ENCODE assay signal across 21 cellular contexts in the genomic region with DNA sequence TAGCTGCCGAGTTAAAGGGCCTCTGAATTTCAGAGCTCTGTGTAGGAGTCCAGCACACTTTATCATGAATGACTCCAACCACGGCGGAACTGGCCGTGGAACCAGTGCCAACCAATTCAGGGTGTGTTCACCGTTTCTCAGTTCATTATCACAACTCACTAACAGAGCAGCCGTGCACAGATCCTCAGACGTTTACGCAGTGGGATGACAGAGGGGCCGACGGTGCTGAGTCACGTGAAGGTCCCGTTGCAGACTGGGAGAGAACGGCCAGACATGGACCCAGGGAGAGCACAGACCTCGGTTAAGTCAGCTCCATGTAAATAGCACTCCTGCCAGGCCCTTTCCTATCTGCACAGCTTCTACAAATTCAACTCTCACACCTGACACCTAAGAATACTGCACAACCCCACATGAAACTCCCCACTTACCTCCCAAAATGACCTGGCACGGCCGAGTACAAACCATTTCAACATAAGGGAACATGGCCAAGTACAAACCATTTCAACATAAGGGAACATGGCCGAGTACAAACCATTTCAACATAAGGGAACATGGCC.
DNase-seq lines count a peak whose midpoint lies in the region; ATAC-seq and TF ChIP-seq lines count a peak whose summit lies in the region.
"Had no signal": no experiment of that assay in that cellular context is flagged by ENCODE, and none has a peak within 500 bp of the region (broad histone marks: within the 10 kb centered on the region; RNA-seq: fewer than 3 reads in every experiment).

No MANE protein-coding gene starts in this region.

- H2AFZ ChIP-seq in PC-3 (ENCODE audit: low read length): no peak overlapping the region

- in situ Hi-C loops in brain microvascular endothelial cell (cut with HindIII; ENCODE audit: low pct_ligation_motif_present, low sequenced_read_pairs): no loop called here

- intact Hi-C loops in PC-3 (cut with micrococcal nuclease) (no loop called here), sigmoid colon (cut with DNase I) (no loop called here)

- H3K9me3 ChIP-seq in PC-3 (ENCODE audit: low read length) (no peaks in the 10 kb centered on the region), sigmoid colon (no peaks in the 10 kb centered on the region)
- H3K9me3 ChIP-seq: BE2C, prostate gland, tibial artery had no signal

- TF ChIP-seq POLR2A in sigmoid colon (IDR thresholded peaks at IDR 0.05) (no peak), GM18505 (IDR thresholded peaks at IDR 0.05; ENCODE audit: borderline replicate concordance, extremely low read depth, insufficient read depth, insufficient read length) (no peak)

- no peak overlapping the region for H3K4me3 ChIP-seq in PC-3 (ENCODE audit: low read length)
- no peak overlapping the region for H3K4me3 ChIP-seq in brain microvascular endothelial cell (ENCODE audit: low read depth, low read length)
- no peak overlapping the region for H3K4me3 ChIP-seq in sigmoid colon
- H3K4me3 ChIP-seq: prostate gland, tibial artery had no signal

- no TSS peak for BruUV-seq in PC-3 (replicated peaks; lab: Mats Ljungman, UMichigan)

- no peak for DNase-seq in PC-3
- DNase-seq in brain microvascular endothelial cell: peak; percentile 11
- DNase-seq in islet precursor cell: peak; percentile 72
- peak; percentile 72 for DNase-seq in sigmoid colon
- DNase-seq in HT-29 (ENCODE audit: low spot score): no peak
- no peak for DNase-seq in inferior parietal cortex (ENCODE audit: extremely low spot score)
- DNase-seq: activated CD4-positive, alpha-beta T cell treated with anti-CD3 and anti-CD28 coated beads, Interleukin-2, amount 10 ng/mL, durations not matched to agents 7 days and 5 days; activated naive CD8-positive, alpha-beta T cell treated with anti-CD3 and anti-CD28 coated beads, Interleukin-2, amount 50 U/mL, for 24 hours; activated T-cell treated with anti-CD3 and anti-CD28 coated beads, Interleukin-2, amount 50 U/mL, for 1 hour; BE2C; DMS 273 treated with DMSO at 0.1 percent for 48 hours; KBM-7; midbrain; NCI-H1930; NCI-H526 treated with DMSO at 0.1 percent for 48 hours; RPMI8226; stimulated activated CD4-positive, alpha-beta T cell treated with anti-CD3 and anti-CD28 coated beads, Interleukin-2, amount 100 ng/mL, for 24 hours had no signal

- TF ChIP-seq EP300 in sigmoid colon (IDR thresholded peaks at IDR 0.05): no peak

- H3K4me1 ChIP-seq in PC-3 (ENCODE audit: insufficient read depth, low read length) (no peaks in the 10 kb centered on the region), sigmoid colon (peaks cover 0 to 50% (median 40%) of the 10 kb centered on the region in 4 donors)
- H3K4me1 ChIP-seq: BE2C, prostate gland had no signal

- peak; percentile 27; the same call in 1 of the 2 replicates for ATAC-seq in PC-3
- ATAC-seq in GM18505 (IDR thresholded peaks at IDR 0.05; ENCODE audit: unreplicated experiment): no peak
- no peak for ATAC-seq in HG03095 (IDR thresholded peaks at IDR 0.05; ENCODE audit: unreplicated experiment)
- ATAC-seq: activated naive CD8-positive, alpha-beta T cell treated with anti-CD3 and anti-CD28 coated beads, Interleukin-2, amount 50 U/mL, for 24 hours had no signal

- no peak overlapping the region for H3K27ac ChIP-seq in PC-3 (ENCODE audit: low read length)
- H3K27ac ChIP-seq in brain microvascular endothelial cell: no peak overlapping the region
- peak overlapping the region; percentile 27 to 74 (median 46) for H3K27ac ChIP-seq in sigmoid colon
- H3K27ac ChIP-seq: prostate gland, tibial artery had no signal

- POLR2A ChIA-PET in PC-3 (lab: Charles Lee; ENCODE audit: unreplicated experiment): no interaction called here

- 42 to 90% methylated on average over 17 of the region's 17 CpGs for WGBS in sigmoid colon, 2 donors

- H4K20me1 ChIP-seq in PC-3 (ENCODE audit: low read length): no peaks in the 10 kb centered on the region

- H3K9me2 ChIP-seq in PC-3 (replicated peaks; ENCODE audit: low read length): no peaks in the 10 kb centered on the region

- H3F3A ChIP-seq in PC-3 (ENCODE audit: low read length, unreplicated experiment): no peaks in the 10 kb centered on the region

- H3K79me2 ChIP-seq in PC-3 (ENCODE audit: low read length): no peaks in the 10 kb centered on the region

- no peak overlapping the region for H3K4me2 ChIP-seq in PC-3 (ENCODE audit: low read length)

- CTCF ChIA-PET in PC-3 (lab: Charles Lee): no interaction called here

- no peak for TF ChIP-seq CTCF in PC-3 (conservative IDR thresholded peaks at IDR 0.05; ENCODE audit: low read depth, low read length)
- no peak for TF ChIP-seq CTCF in brain microvascular endothelial cell (IDR thresholded peaks at IDR 0.05; ENCODE audit: low read depth, low read length, missing control alignments)
- TF ChIP-seq CTCF in sigmoid colon (IDR thresholded peaks at IDR 0.05): no peak

- no peak overlapping the region for H3K9ac ChIP-seq in PC-3 (ENCODE audit: low read length)

- H3K36me3 ChIP-seq in PC-3 (ENCODE audit: low read depth, low read length): no peaks in the 10 kb centered on the region
- H3K36me3 ChIP-seq in brain microvascular endothelial cell (replicated peaks): no peaks in the 10 kb centered on the region
- H3K36me3 ChIP-seq in sigmoid colon: no peaks in the 10 kb centered on the region
- H3K36me3 ChIP-seq: BE2C, prostate gland, tibial artery had no signal

- H3K27me3 ChIP-seq in PC-3 (ENCODE audit: low read length) (no peaks in the 10 kb centered on the region), brain microvascular endothelial cell (replicated peaks) (no peaks in the 10 kb centered on the region), sigmoid colon (no peaks in the 10 kb centered on the region)
- H3K27me3 ChIP-seq: BE2C, tibial artery had no signal

Comparison
In these comparisons a context has a peak if more than half of its experiments do, and no peak if none do; other contexts are left out.
1. DNase-seq: peak in brain microvascular endothelial cell (single experiment), islet precursor cell (single experiment) and sigmoid colon (single experiment); none in PC-3 (single experiment), HT-29 (single experiment) and inferior parietal cortex (single experiment).
2. H3K27ac ChIP-seq: peak in sigmoid colon (4 of 4); none in PC-3 (single experiment) and brain microvascular endothelial cell (single experiment).